ENCODE assay signal across 9 cellular contexts in genomic region chr15:63601727-63602185, GRCh38. TPM values are rescaled to one million over a fixed set of nuclear protein-coding genes. Genes with fewer than 3 reads are reported as not detected.
DNase-seq lines count a peak whose midpoint lies in the region; ATAC-seq lines count a peak whose summit lies in the region.
"Had no signal": no experiment of that assay in that cellular context is flagged by ENCODE, and none has a peak within 500 bp of the region (broad histone marks: within the 10 kb centered on the region; RNA-seq: fewer than 3 reads in every experiment).

No MANE protein-coding gene starts in this region.

- DNase-seq in COR-L47 (lab: John Stamatoyannopoulos, UW) (peak; percentile 65), LHCN-M2 (ENCODE audit: low read depth) (peak; percentile 15), UCSD-AML1 (lab: John Stamatoyannopoulos, UW; ENCODE audit: unreplicated experiment) (no peak), A172 (ENCODE audit: low spot score) (no peak)
- peak; percentile 33 for DNase-seq in activated CD4-positive, alpha-beta memory T cell treated with anti-CD3 and anti-CD28 coated beads for 36 hours
- DNase-seq in stimulated activated naive CD8-positive, alpha-beta T cell treated with anti-CD3 and anti-CD28 coated beads, Interleukin-15, Interleukin-2, amounts not matched to agents 100 U/mL and 50 U/mL, for 24 hours, result peak; percentile 35
- no peak for DNase-seq in activated CD4-positive, alpha-beta T cell treated with anti-CD3 and anti-CD28 coated beads, Interleukin-2, amount 50 U/mL, for 4 hours

- H3K9ac ChIP-seq in iPS-15b (ENCODE audit: low read depth, low read length), result no peak overlapping the region

- CTCF ChIA-PET in activated CD4-positive, alpha-beta memory T cell treated with anti-CD3 and anti-CD28 coated beads for 36 hours (lab: Charles Lee), result interaction anchor here (0.6 to 9.3 kb wide), 7 partner anchors 9 to 558 kb away, joined by 3 to 69 read pairs (median 16); partner anchors contain the start of gene USP3

- H3K9me3 ChIP-seq in iPS-15b (ENCODE audit: control insufficient read depth, insufficient read depth, low read length), result no peaks in the 10 kb centered on the region

- H3K4me1 Mint-ChIP-seq in activated CD4-positive, alpha-beta memory T cell treated with anti-CD3 and anti-CD28 coated beads for 36 hours (ENCODE audit: low read depth), result peaks cover 53% of the 10 kb centered on the region

- peaks cover 27% of the 10 kb centered on the region for H3K27me3 ChIP-seq in iPS-15b (ENCODE audit: control insufficient read depth, insufficient read depth, low read length)

- H3K4me3 Mint-ChIP-seq in activated CD4-positive, alpha-beta memory T cell treated with anti-CD3 and anti-CD28 coated beads for 36 hours, result peak overlapping the region; percentile 93

- H3K36me3 Mint-ChIP-seq in activated CD4-positive, alpha-beta memory T cell treated with anti-CD3 and anti-CD28 coated beads for 36 hours, result peaks cover 2% of the 10 kb centered on the region

- peak overlapping the region; percentile 96 for H3K27ac Mint-ChIP-seq in activated CD4-positive, alpha-beta memory T cell treated with anti-CD3 and anti-CD28 coated beads for 36 hours

- POLR2A ChIA-PET in activated CD4-positive, alpha-beta memory T cell treated with anti-CD3 and anti-CD28 coated beads for 36 hours (lab: Charles Lee), result interaction anchor here (0.6 to 4.2 kb wide), 5 partner anchors 8 to 108 kb away, joined by 3 to 29 read pairs (median 9); partner anchors contain the start of gene USP3

- intact Hi-C loops in activated CD4-positive, alpha-beta memory T cell treated with anti-CD3 and anti-CD28 coated beads for 36 hours (cut with micrococcal nuclease), result loop anchor here (10.0 kb wide), 1 partner anchor 493 kb away; the partner anchor contains the start of genes CIAO2A and SNX1

- H3K27me3 Mint-ChIP-seq in activated CD4-positive, alpha-beta memory T cell treated with anti-CD3 and anti-CD28 coated beads for 36 hours, result no peaks in the 10 kb centered on the region

- no peak for ATAC-seq in stimulated activated naive CD8-positive, alpha-beta T cell treated with anti-CD3 and anti-CD28 coated beads, Interleukin-15, Interleukin-2, amounts not matched to agents 100 U/mL and 50 U/mL, for 24 hours
- ATAC-seq: K562 had no signal

- H3K9me3 Mint-ChIP-seq in activated CD4-positive, alpha-beta memory T cell treated with anti-CD3 and anti-CD28 coated beads for 36 hours, result no peaks in the 10 kb centered on the region

- peak overlapping the region; percentile 76 for H3K4me3 ChIP-seq in iPS-15b (ENCODE audit: low read depth, low read length)
- H3K4me3 ChIP-seq: K562 had no signal

- peaks cover 2% of the 10 kb centered on the region for H3K36me3 ChIP-seq in iPS-15b (ENCODE audit: control insufficient read depth, insufficient read depth, low read length)

- peaks cover 5% of the 10 kb centered on the region for H3K4me1 ChIP-seq in iPS-15b (ENCODE audit: control insufficient read depth, insufficient read depth, low read length)

RNA-seq across cellular contexts. Expression of gene FBXL22, which starts 4.6 kb away (rescaled TPM):
- 0.23 TPM in 1 of 2 replicates, not detected in the other for total RNA-seq in LHCN-M2 (2014; rRNA removed)
- 0.17 TPM for polyA plus RNA-seq in LHCN-M2 (2012)
- total RNA-seq in activated CD4-positive, alpha-beta memory T cell treated with anti-CD3 and anti-CD28 coated beads for 36 hours, result under 1 TPM; 0.48 to 0.74 TPM
- not detected in 2 replicates for total RNA-seq in A172 (2014; rRNA removed; shearing (Covaris generic))
- total RNA-seq: K562 had no signal
- polyA plus RNA-seq: K562 had no signal

Comparison
In these comparisons a context has a peak if more than half of its experiments do, and no peak if none do; other contexts are left out.
1. DNase-seq: peak in COR-L47 (single experiment), LHCN-M2 (single experiment), activated CD4-positive, alpha-beta memory T cell treated with anti-CD3 and anti-CD28 coated beads for 36 hours (single experiment) and stimulated activated naive CD8-positive, alpha-beta T cell treated with anti-CD3 and anti-CD28 coated beads, Interleukin-15, Interleukin-2, amounts not matched to agents 100 U/mL and 50 U/mL, for 24 hours (single experiment); none in UCSD-AML1 (single experiment), A172 (single experiment) and activated CD4-positive, alpha-beta T cell treated with anti-CD3 and anti-CD28 coated beads, Interleukin-2, amount 50 U/mL, for 4 hours (0 of 2).